3 cellular contexts compared by ENCODE assay signal in the genomic region with DNA sequence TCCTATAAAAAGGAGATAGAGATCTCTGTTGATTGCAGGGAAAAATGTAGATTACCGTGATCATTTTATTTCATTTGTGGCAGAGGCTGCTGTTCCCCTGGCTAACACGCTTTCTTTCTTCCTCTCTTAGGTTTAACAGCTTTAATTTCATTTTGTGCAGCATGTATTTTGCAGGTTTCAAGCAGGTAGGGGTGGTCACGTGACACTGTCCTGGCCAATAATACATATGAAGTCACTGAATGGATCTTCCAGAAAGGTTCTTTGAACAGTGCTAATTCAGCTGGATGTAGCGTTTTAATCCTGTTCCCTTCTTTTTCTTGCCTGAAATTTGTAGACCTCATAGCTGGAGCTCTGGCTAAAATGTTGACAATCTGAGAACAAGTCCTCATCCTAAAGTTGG.
A peak's percentile ranks its signal among the peaks of the same experiment; 100 is the strongest.
TF ChIP-seq lines count a peak whose summit lies in the region.

No MANE protein-coding gene starts in this region.

TF ChIP-seq in A549, 52 proteins besides CTCF, POLR2A, EP300 and RAD21:
- no peak for TF ChIP-seq RARB (CRISPR knock-in tag; IDR thresholded peaks at IDR 0.05)
- TF ChIP-seq, protein P1, sequence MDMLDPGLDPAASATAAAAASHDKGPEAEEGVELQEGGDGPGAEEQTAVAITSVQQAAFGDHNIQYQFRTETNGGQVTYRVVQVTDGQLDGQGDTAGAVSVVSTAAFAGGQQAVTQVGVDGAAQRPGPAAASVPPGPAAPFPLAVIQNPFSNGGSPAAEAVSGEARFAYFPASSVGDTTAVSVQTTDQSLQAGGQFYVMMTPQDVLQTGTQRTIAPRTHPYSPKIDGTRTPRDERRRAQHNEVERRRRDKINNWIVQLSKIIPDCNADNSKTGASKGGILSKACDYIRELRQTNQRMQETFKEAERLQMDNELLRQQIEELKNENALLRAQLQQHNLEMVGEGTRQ (IDR thresholded peaks at IDR 0.05): 0 out of 2 replicates have a peak, but pooled peaks have one; percentile 35

TF ChIP-seq in IMR-90, 13 proteins besides CTCF, POLR2A, EP300 and RAD21:
- no peak for TF ChIP-seq MXI1 (IDR thresholded peaks at IDR 0.05; ENCODE audit: borderline replicate concordance, low read depth, low read length)
- TF ChIP-seq, protein P1 (IDR thresholded peaks at IDR 0.05; ENCODE audit: low read depth, low read length): 0 out of 2 replicates have a peak, but pooled peaks have one; percentile 9

TF ChIP-seq in K562, 482 proteins besides CTCF, POLR2A, EP300 and RAD21:
- TF ChIP-seq TGIF2 (CRISPR knock-in tag; IDR thresholded peaks at IDR 0.05) (no peak), ZKSCAN1 (IDR thresholded peaks at IDR 0.05; ENCODE audit: low read depth, low read length) (no peak), CBFA2T2 (conservative IDR thresholded peaks at IDR 0.05) (peak; percentile 67), RAD51 (IDR thresholded peaks at IDR 0.05; ENCODE audit: borderline replicate concordance, low read depth) (peak; percentile 88), HMGN3 (IDR thresholded peaks at IDR 0.05; ENCODE audit: borderline replicate concordance, extremely low read depth, insufficient read length, low read depth, low read length) (no peak), ZFX (CRISPR knock-in tag; IDR thresholded peaks at IDR 0.05) (no peak), SMAD4 (CRISPR knock-in tag; conservative IDR thresholded peaks at IDR 0.05) (no peak), CBX2 (IDR thresholded peaks at IDR 0.05; ENCODE audit: insufficient read depth, low read length, poor library complexity, severe bottlenecking) (no peak), JUNB (CRISPR knock-in tag; conservative IDR thresholded peaks at IDR 0.05) (no peak), ZNF165 (CRISPR knock-in tag; IDR thresholded peaks at IDR 0.05; ENCODE audit: borderline replicate concordance) (no peak), TOE1 (IDR thresholded peaks at IDR 0.05; ENCODE audit: borderline replicate concordance) (peak; percentile 76), TOE1 (CRISPR knock-in tag; IDR thresholded peaks at IDR 0.05; ENCODE audit: borderline replicate concordance, low read depth) (no peak)
- TF ChIP-seq, protein P2, sequence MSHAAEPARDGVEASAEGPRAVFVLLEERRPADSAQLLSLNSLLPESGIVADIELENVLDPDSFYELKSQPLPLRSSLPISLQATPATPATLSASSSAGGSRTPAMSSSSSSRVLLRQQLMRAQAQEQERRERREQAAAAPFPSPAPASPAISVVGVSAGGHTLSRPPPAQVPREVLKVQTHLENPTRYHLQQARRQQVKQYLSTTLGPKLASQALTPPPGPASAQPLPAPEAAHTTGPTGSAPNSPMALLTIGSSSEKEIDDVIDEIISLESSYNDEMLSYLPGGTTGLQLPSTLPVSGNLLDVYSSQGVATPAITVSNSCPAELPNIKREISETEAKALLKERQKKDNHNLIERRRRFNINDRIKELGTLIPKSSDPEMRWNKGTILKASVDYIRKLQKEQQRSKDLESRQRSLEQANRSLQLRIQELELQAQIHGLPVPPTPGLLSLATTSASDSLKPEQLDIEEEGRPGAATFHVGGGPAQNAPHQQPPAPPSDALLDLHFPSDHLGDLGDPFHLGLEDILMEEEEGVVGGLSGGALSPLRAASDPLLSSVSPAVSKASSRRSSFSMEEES (CRISPR knock-in tag; IDR thresholded peaks at IDR 0.05): peak; percentile 94
- TF ChIP-seq, protein P1 (CRISPR knock-in tag; IDR thresholded peaks at IDR 0.05): peak; percentile 69
- TF ChIP-seq, protein P3, sequence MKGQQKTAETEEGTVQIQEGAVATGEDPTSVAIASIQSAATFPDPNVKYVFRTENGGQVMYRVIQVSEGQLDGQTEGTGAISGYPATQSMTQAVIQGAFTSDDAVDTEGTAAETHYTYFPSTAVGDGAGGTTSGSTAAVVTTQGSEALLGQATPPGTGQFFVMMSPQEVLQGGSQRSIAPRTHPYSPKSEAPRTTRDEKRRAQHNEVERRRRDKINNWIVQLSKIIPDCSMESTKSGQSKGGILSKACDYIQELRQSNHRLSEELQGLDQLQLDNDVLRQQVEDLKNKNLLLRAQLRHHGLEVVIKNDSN (CRISPR knock-in tag; IDR thresholded peaks at IDR 0.05): peak; percentile 81
